In genomic region chr2:53840580-53840979, GRCh38 we compare ENCODE assay signal across 11 cellular contexts.
"Had no signal": no experiment of that assay in that cellular context is flagged by ENCODE, and none has a peak within 500 bp of the region (broad histone marks: within the 10 kb centered on the region; RNA-seq: fewer than 3 reads in every experiment).

No MANE protein-coding gene starts in this region.

- ATAC-seq: GM23338, HCT116 had no signal

- H2AFZ ChIP-seq: GM23248, GM23338 had no signal

- H3K27ac ChIP-seq: GM23248 had no signal

- DNase-seq: GM23248, GOT3, H7, H9, HCEC 1CT, HFFc6 had no signal

- H3K36me3 ChIP-seq: HAP-1 had no signal

- H3K9ac ChIP-seq: GM23248 had no signal

- FAIRE-seq: H1, H54 had no signal

- H3K4me3 Mint-ChIP-seq: GM23338, H9, HFFc6 had no signal

- H3K4me1 Mint-ChIP-seq: H9 had no signal

- H3K9me3 ChIP-seq: HAP-1 had no signal

- H3K4me3 ChIP-seq: GM23248, GM23338, HAP-1 had no signal

- H3K4me1 ChIP-seq: HAP-1 had no signal

- H3K4me2 ChIP-seq: GM23338 had no signal

- H3K27ac Mint-ChIP-seq: GM23338, H9, HFFc6 had no signal
